25 cellular contexts compared by ENCODE assay signal in the genomic region with DNA sequence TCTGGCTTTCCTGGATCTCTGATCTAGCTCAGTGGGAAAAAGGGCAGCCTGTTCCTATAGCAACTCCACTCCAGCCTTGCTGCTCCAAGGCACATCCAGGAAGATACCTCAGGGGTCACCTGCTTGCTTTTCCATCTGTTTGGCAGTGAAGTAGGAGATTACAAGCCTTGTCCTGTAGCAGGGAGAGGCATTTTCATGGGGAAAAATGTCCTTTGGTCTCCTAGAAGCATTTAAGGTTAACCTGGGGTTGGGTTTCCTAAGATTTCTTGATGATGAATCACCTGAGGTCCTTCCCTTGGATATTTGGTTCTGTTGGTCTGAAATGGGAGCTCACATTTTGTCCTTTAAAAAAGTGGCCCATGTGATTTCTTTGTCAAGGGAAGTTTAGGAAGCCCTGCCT. TPM values are rescaled to one million over a fixed set of nuclear protein-coding genes. Genes with fewer than 3 reads are reported as not detected.
"Had no signal": no experiment of that assay in that cellular context is flagged by ENCODE, and none has a peak within 500 bp of the region (broad histone marks: within the 10 kb centered on the region; RNA-seq: fewer than 3 reads in every experiment).

No MANE protein-coding gene starts in this region.

- H3K36me3 ChIP-seq: esophagus muscularis mucosa, gastroesophageal sphincter, prostate gland, right lobe of liver, suprapubic skin, thyroid gland, uterus had no signal

- H3K9me3 Mint-ChIP-seq: stimulated activated effector memory CD8-positive, alpha-beta T cell treated with anti-CD3 and anti-CD28 coated beads, Interleukin-12 subunit alpha, Interleukin-12 subunit beta, amount 100 ng/mL, for 72 hours; type B pancreatic cell had no signal

- H3K4me3 ChIP-seq: esophagus muscularis mucosa, gastroesophageal sphincter, prostate gland, right lobe of liver, suprapubic skin, thyroid gland, uterus had no signal

- H3K4me1 Mint-ChIP-seq: immature natural killer cell; stimulated activated effector memory CD8-positive, alpha-beta T cell treated with anti-CD3 and anti-CD28 coated beads, Interleukin-12 subunit alpha, Interleukin-12 subunit beta, amount 100 ng/mL, for 72 hours had no signal

- H3K4me1 ChIP-seq: esophagus muscularis mucosa, gastroesophageal sphincter, prostate gland, right lobe of liver, suprapubic skin, uterus had no signal

- H3K27ac ChIP-seq: esophagus muscularis mucosa, gastroesophageal sphincter, parathyroid adenoma, prostate gland, right lobe of liver, suprapubic skin, thyroid gland, uterus had no signal

- DNase-seq: effector memory CD4-positive, alpha-beta T cell; immature natural killer cell; kidney; naive thymus-derived CD4-positive, alpha-beta T cell; nephron progenitor cell; retina; right lobe of liver; stimulated activated CD4-positive, alpha-beta T cell treated with anti-CD3 and anti-CD28 coated beads, Interleukin-4, amount 100 ng/mL, for 1 hour; stimulated activated CD8-positive, alpha-beta memory T cell treated with anti-CD3 and anti-CD28 coated beads, Interleukin-4, amount 100 ng/mL, for 48 hours; stimulated activated naive CD8-positive, alpha-beta T cell treated with anti-CD3 and anti-CD28 coated beads, Interleukin-15, Interleukin-2, amounts not matched to agents 100 U/mL and 50 U/mL, for 24 hours; thyroid gland; uterus had no signal

- H3K79me2 ChIP-seq: parathyroid adenoma had no signal

- H3K9ac ChIP-seq: parathyroid adenoma had no signal

- H3K4me3 Mint-ChIP-seq: immature natural killer cell; naive thymus-derived CD4-positive, alpha-beta T cell; nephron progenitor cell; stimulated activated effector memory CD8-positive, alpha-beta T cell treated with anti-CD3 and anti-CD28 coated beads, Interleukin-12 subunit alpha, Interleukin-12 subunit beta, amount 100 ng/mL, for 72 hours; type B pancreatic cell had no signal

- H2AFZ ChIP-seq: parathyroid adenoma had no signal

- H3K27ac Mint-ChIP-seq: immature natural killer cell; naive thymus-derived CD4-positive, alpha-beta T cell; nephron progenitor cell; stimulated activated effector memory CD8-positive, alpha-beta T cell treated with anti-CD3 and anti-CD28 coated beads, Interleukin-12 subunit alpha, Interleukin-12 subunit beta, amount 100 ng/mL, for 72 hours; type B pancreatic cell had no signal

- H3K27me3 ChIP-seq: right lobe of liver, thyroid gland, uterus had no signal

- ATAC-seq: gastroesophageal sphincter; naive thymus-derived CD4-positive, alpha-beta T cell; right lobe of liver; stimulated activated effector memory CD8-positive, alpha-beta T cell treated with anti-CD3 and anti-CD28 coated beads, Interleukin-12 subunit alpha, Interleukin-12 subunit beta, amount 100 ng/mL, for 72 hours; stimulated activated naive CD8-positive, alpha-beta T cell treated with anti-CD3 and anti-CD28 coated beads, Interleukin-15, Interleukin-2, amounts not matched to agents 100 U/mL and 50 U/mL, for 24 hours had no signal

- H3K36me3 Mint-ChIP-seq: immature natural killer cell; naive thymus-derived CD4-positive, alpha-beta T cell; stimulated activated effector memory CD8-positive, alpha-beta T cell treated with anti-CD3 and anti-CD28 coated beads, Interleukin-12 subunit alpha, Interleukin-12 subunit beta, amount 100 ng/mL, for 72 hours; type B pancreatic cell had no signal

RNA-seq across cellular contexts. Expression of a gene that starts 1.5 kb away (rescaled TPM):
- total RNA-seq: esophagus muscularis mucosa; fibroblast of villous mesenchyme; gastroesophageal sphincter; liver; lung microvascular endothelial cell; mesenteric fat pad; mononuclear cell; naive thymus-derived CD4-positive, alpha-beta T cell; omental fat pad; prostate gland; right lobe of liver; suprapubic skin; uterus had no signal
- polyA plus RNA-seq: immature natural killer cell; liver; naive thymus-derived CD4-positive, alpha-beta T cell had no signal

RNA-seq across cellular contexts. Expression of a gene that starts 51.1 kb away (rescaled TPM):
- total RNA-seq: esophagus muscularis mucosa, mesenteric fat pad, mononuclear cell, omental fat pad, prostate gland, uterus had no signal
- polyA plus RNA-seq: naive thymus-derived CD4-positive, alpha-beta T cell had no signal
